10 cellular contexts compared by ENCODE assay signal in genomic region chr17:75697651-75698291, GRCh38. TPM values are rescaled to one million over a fixed set of nuclear protein-coding genes. Genes with fewer than 3 reads are reported as not detected.
DNase-seq lines count a peak whose midpoint lies in the region; ATAC-seq, FAIRE-seq and TF ChIP-seq lines count a peak whose summit lies in the region.
"Had no signal": no experiment of that assay in that cellular context is flagged by ENCODE, and none has a peak within 500 bp of the region (broad histone marks: within the 10 kb centered on the region; RNA-seq: fewer than 3 reads in every experiment).

No MANE protein-coding gene starts in this region.

- no peak for DNase-seq in H9
- peak; percentile 75 to 82 (median 78) for DNase-seq in body of pancreas
- peak; percentile 22 for DNase-seq in kidney
- DNase-seq in D341Med (ENCODE audit: low spot score) = no peak
- DNase-seq in NCI-H524 (lab: John Stamatoyannopoulos, UW) = no peak
- DNase-seq: CD8-positive, alpha-beta memory T cell; NCI-H345 had no signal

- H3K79me2 ChIP-seq in H9 (ENCODE audit: insufficient read depth, low read length) = no peaks in the 10 kb centered on the region

- no peak for FAIRE-seq in kidney (lab: Jason Lieb, UNC)

- no peaks in the 10 kb centered on the region for H3K9me3 Mint-ChIP-seq in H9
- H3K9me3 Mint-ChIP-seq: CD8-positive, alpha-beta memory T cell had no signal

- no peak overlapping the region for H3K56ac ChIP-seq in H9 (ENCODE audit: insufficient read length, low read depth, low read length)

- H3K14ac ChIP-seq in H9 (ENCODE audit: insufficient read depth, low read length) = no peak overlapping the region

- no peak overlapping the region for H3K23ac ChIP-seq in H9 (ENCODE audit: insufficient read length, low read depth, low read length)

- no peak overlapping the region for H2BK120ac ChIP-seq in H9 (ENCODE audit: low read depth, low read length, poor library complexity, severe bottlenecking)

- H3K79me1 ChIP-seq in H9 (ENCODE audit: insufficient read depth, low read depth, low read length, poor library complexity, severe bottlenecking) = no peaks in the 10 kb centered on the region

- no peak overlapping the region for H3K4me3 Mint-ChIP-seq in H9
- H3K4me3 Mint-ChIP-seq: CD8-positive, alpha-beta memory T cell had no signal

- peaks cover 23 to 24% of the 10 kb centered on the region in 2 experiments for H3K4me1 Mint-ChIP-seq in H9

- no peak overlapping the region for H3K4me3 ChIP-seq in body of pancreas
- H3K4me3 ChIP-seq in kidney (ENCODE audit: low read length in 2 of 2) = no peak overlapping the region
- H3K4me3 ChIP-seq in rectal smooth muscle tissue (ENCODE audit: low read length) = no peak overlapping the region

- peak overlapping the region in 2 of 3 experiments; percentile 18 to 69; a peak in 4 of 7 replicates for H3K27ac Mint-ChIP-seq in H9

- H3K4me1 ChIP-seq in H9 (ENCODE audit: insufficient read depth, low read length) (no peaks in the 10 kb centered on the region), body of pancreas (peaks cover 85% of the 10 kb centered on the region), kidney (ENCODE audit: control insufficient read depth in 1 of 2, insufficient read depth in 1 of 2, low read depth in 1 of 2, low read length in 2 of 2) (peaks cover 26 to 27% of the 10 kb centered on the region in 2 donors), rectal smooth muscle tissue (ENCODE audit: control insufficient read depth, insufficient read depth, low read length) (peaks cover 28% of the 10 kb centered on the region)

- no peak overlapping the region for H2BK20ac ChIP-seq in H9 (ENCODE audit: low read depth, low read length, poor library complexity, severe bottlenecking)

- H3K27me3 Mint-ChIP-seq in H9 (ENCODE audit: low read depth) = no peaks in the 10 kb centered on the region
- H3K27me3 Mint-ChIP-seq: CD8-positive, alpha-beta memory T cell had no signal

- no peak overlapping the region for H4K5ac ChIP-seq in H9 (ENCODE audit: insufficient read length, low read depth, low read length)

- H2BK12ac ChIP-seq in H9 (ENCODE audit: insufficient read length, low read depth, low read length) = no peak overlapping the region

- TF ChIP-seq POLR2A in body of pancreas (IDR thresholded peaks at IDR 0.05) = peak in 1 of 3 donors; percentile 3

- H3K36me3 ChIP-seq in body of pancreas (replicated peaks in 1 of 2; ENCODE audit: insufficient read depth in 1 of 2, low read depth in 2 of 2) (peaks cover 0 to 6% of the 10 kb centered on the region in 2 donors), kidney (ENCODE audit: control insufficient read depth in 1 of 2, insufficient read depth in 2 of 2, low read length in 2 of 2) (peaks cover 12 to 24% of the 10 kb centered on the region in 2 donors), rectal smooth muscle tissue (ENCODE audit: control insufficient read depth, insufficient read depth, low read length) (peaks cover 21% of the 10 kb centered on the region)

- no peaks in the 10 kb centered on the region for H3K23me2 ChIP-seq in H9 (ENCODE audit: insufficient read length, low read depth, low read length, poor library complexity, severe bottlenecking)

- no peak for TF ChIP-seq CTCF in H9 (conservative IDR thresholded peaks at IDR 0.05)
- no peak for TF ChIP-seq CTCF in body of pancreas (IDR thresholded peaks at IDR 0.05)
- no peak for TF ChIP-seq CTCF in kidney (IDR thresholded peaks at IDR 0.05; ENCODE audit: borderline replicate concordance, extremely low read depth, insufficient read depth)

- peak; percentile 79 for ATAC-seq in body of pancreas
- ATAC-seq in HG03175 (IDR thresholded peaks at IDR 0.05; ENCODE audit: unreplicated experiment) = no peak
- no peak for ATAC-seq in HG03457 (IDR thresholded peaks at IDR 0.05; ENCODE audit: unreplicated experiment)

- WGBS in H9 (ENCODE audit: extremely low coverage, insufficient read length, low lambda C conversion rate) = no CpG with 5 or more reads among the region's 10 CpGs
- 35 to 41% methylated on average over 9 to 10 of the region's 10 CpGs for WGBS in body of pancreas, 2 donors

- no peaks in the 10 kb centered on the region for H4K20me1 ChIP-seq in H9 (ENCODE audit: control insufficient read depth, insufficient read depth, insufficient read length)

- no peak overlapping the region for H3K27ac ChIP-seq in H9 (ENCODE audit: insufficient read length, low read depth, low read length)
- peak overlapping the region; percentile 76 to 91 (median 88) for H3K27ac ChIP-seq in body of pancreas
- H3K27ac ChIP-seq in kidney (ENCODE audit: low read depth in 2 of 2, low read length in 2 of 2) = peak overlapping the region; percentile 90
- H3K27ac ChIP-seq in rectal smooth muscle tissue (ENCODE audit: low read depth, low read length) = peak overlapping the region; percentile 39

- H3K9ac ChIP-seq in H9 (ENCODE audit: extremely low read depth, insufficient read length, low read length) = no peak overlapping the region
- H3K9ac ChIP-seq in kidney (ENCODE audit: low read length in 2 of 2) = peak overlapping the region in 1 of 2 donors; percentile 53
- peak overlapping the region; percentile 3 for H3K9ac ChIP-seq in rectal smooth muscle tissue (ENCODE audit: low read length)

- H2BK5ac ChIP-seq in H9 (ENCODE audit: insufficient read length, low read length) = no peak overlapping the region

- H2AK5ac ChIP-seq in H9 (ENCODE audit: insufficient read length, low read length) = no peak overlapping the region

- no peak overlapping the region for H3T11ph ChIP-seq in H9 (ENCODE audit: low read length)

- peaks cover 26 to 68% (median 52%) of the 10 kb centered on the region in 3 experiments for H3K36me3 Mint-ChIP-seq in H9 (ENCODE audit: insufficient read depth in 1 of 3, low read depth in 3 of 3)

- H4K8ac ChIP-seq in H9 (replicated peaks; ENCODE audit: insufficient read length, low read depth, low read length) = no peak overlapping the region

- H3K27me3 ChIP-seq in H9 (ENCODE audit: insufficient read depth, low read length) (no peaks in the 10 kb centered on the region), body of pancreas (no peaks in the 10 kb centered on the region), rectal smooth muscle tissue (ENCODE audit: control insufficient read depth, insufficient read depth, low read length) (no peaks in the 10 kb centered on the region)

- H3K4ac ChIP-seq in H9 (ENCODE audit: low read depth, low read length) = no peak overlapping the region

- H2AFZ ChIP-seq in H9 (ENCODE audit: low read length) = no peak overlapping the region

- H4K91ac ChIP-seq in H9 (ENCODE audit: insufficient read length, low read depth, low read length) = no peak overlapping the region

- no peak overlapping the region for H2BK15ac ChIP-seq in H9 (ENCODE audit: low read depth, low read length)

- no peaks in the 10 kb centered on the region for H3K9me3 ChIP-seq in H9 (ENCODE audit: control insufficient read depth, low read depth, low read length)
- no peaks in the 10 kb centered on the region for H3K9me3 ChIP-seq in body of pancreas
- H3K9me3 ChIP-seq in kidney (ENCODE audit: control insufficient read depth in 1 of 2, low read length in 2 of 2) = no peaks in the 10 kb centered on the region

- H3K4me2 ChIP-seq in H9 (ENCODE audit: insufficient read depth, insufficient read length, low read length) = no peak overlapping the region

- no peak overlapping the region for H3K18ac ChIP-seq in H9 (ENCODE audit: insufficient read length, low read depth, low read length)

- intact Hi-C loops in body of pancreas (cut with DNase I) (no loop called here), kidney (cut with DNase I) (no loop called here)

RNA-seq across cellular contexts. Expression of gene ITGB4, which starts 23.5 kb away (rescaled TPM):
- total RNA-seq in H9 (2021) (3.9 and 5.3 TPM in 2 replicates), body of pancreas (10 to 100 TPM; 25.1 to 33.7 TPM), kidney (149 TPM)
- 15.7 TPM for polyA plus RNA-seq in kidney (ENCODE audit: insufficient read depth, low read depth, low replicate concordance)

RNA-seq across cellular contexts. Expression of gene SAP30BP, which starts 30.6 kb away (rescaled TPM):
- total RNA-seq in H9 (2021) (82.6 and 89.7 TPM in 2 replicates), body of pancreas (10 to 100 TPM; 47.2 to 73.8 TPM), kidney (95.1 TPM)
- polyA plus RNA-seq in kidney (ENCODE audit: insufficient read depth, low read depth, low replicate concordance) = 62.9 TPM

RNA-seq across cellular contexts. Expression of gene RECQL5, which starts 30.8 kb away (rescaled TPM):
- total RNA-seq in H9 (2021) = 40.0 and 40.1 TPM in 2 replicates
- total RNA-seq in body of pancreas = 10 to 100 TPM in 1 of 2 donors, 1 to 10 TPM in 1; 8.6 to 38.6 TPM
- total RNA-seq in kidney = 51.6 TPM
- polyA plus RNA-seq in kidney (ENCODE audit: insufficient read depth, low read depth, low replicate concordance) = 40.0 TPM

Comparison
In these comparisons a context has a peak if more than half of its experiments do, and no peak if none do; other contexts are left out.
1. DNase-seq: peak in body of pancreas (4 of 4) and kidney (single experiment); none in H9 (single experiment), D341Med (single experiment) and NCI-H524 (0 of 2).